11 cellular contexts compared by ENCODE assay signal in the genomic region with DNA sequence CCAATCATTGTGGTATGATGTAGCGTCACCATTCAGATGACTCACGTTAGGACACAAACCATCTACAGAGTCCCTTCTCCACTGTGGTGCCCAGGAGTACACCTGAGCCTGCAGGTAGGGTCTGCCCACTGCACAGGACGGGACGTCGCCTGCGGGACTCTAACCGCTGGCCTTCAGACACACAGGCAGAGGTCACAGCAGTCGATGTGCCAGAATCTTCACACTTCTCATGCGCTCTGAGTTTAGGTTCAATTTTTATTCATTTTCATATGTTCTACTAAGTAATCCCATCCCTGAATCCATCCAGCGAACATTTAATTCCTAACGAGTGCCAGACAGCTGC.
DNase-seq lines count a peak whose midpoint lies in the region; ATAC-seq, FAIRE-seq and TF ChIP-seq lines count a peak whose summit lies in the region.
"Had no signal": no experiment of that assay in that cellular context is flagged by ENCODE, and none has a peak within 500 bp of the region (broad histone marks: within the 10 kb centered on the region; RNA-seq: fewer than 3 reads in every experiment).

No MANE protein-coding gene starts in this region.

- H3K14ac ChIP-seq in H1 (ENCODE audit: insufficient read length), result no peak overlapping the region

- H2BK20ac ChIP-seq in H1 (ENCODE audit: low read length), result no peak overlapping the region

- no peak overlapping the region for H4K5ac ChIP-seq in H1 (ENCODE audit: insufficient read length, low read depth, low read length)

- no peak overlapping the region for H3K4me3 ChIP-seq in CD4-positive, alpha-beta memory T cell (ENCODE audit: low read length in 2 of 2)
- peak overlapping the region in 2 of 4 experiments; percentile 15 to 27; a peak in 2 of 8 replicates for H3K4me3 ChIP-seq in H1 (ENCODE audit: extremely low read depth in 1 of 4, insufficient read depth in 2 of 4, low read depth in 3 of 4, low read length in 4 of 4)
- no peak overlapping the region for H3K4me3 ChIP-seq in parathyroid adenoma (ENCODE audit: low read depth, low read length)
- H3K4me3 ChIP-seq: MG63 had no signal

- H2BK5ac ChIP-seq in H1 (ENCODE audit: low read depth, low read length), result no peak overlapping the region

- peak overlapping the region; percentile 56 for H4K91ac ChIP-seq in H1 (replicated peaks; ENCODE audit: insufficient read length, low read length)

- H3K27ac ChIP-seq in CD4-positive, alpha-beta memory T cell (ENCODE audit: low read depth, low read length), result no peak overlapping the region
- H3K27ac ChIP-seq in H1 (ENCODE audit: low read depth, low read length) (no peak overlapping the region), parathyroid adenoma (peak overlapping the region; percentile 26)

- no peaks in the 10 kb centered on the region for H3K27me3 ChIP-seq in CD4-positive, alpha-beta memory T cell (ENCODE audit: insufficient read depth, low read length)
- peaks cover 0 to 25% (median 19%) of the 10 kb centered on the region in 4 experiments; a peak in 6 of 7 replicates for H3K27me3 ChIP-seq in H1 (replicated peaks in 1 of 4; ENCODE audit: control insufficient read depth in 3 of 4, extremely low read depth in 1 of 4, insufficient read depth in 3 of 4, low read length in 3 of 4)
- no peaks in the 10 kb centered on the region for H3K27me3 ChIP-seq in parathyroid adenoma (ENCODE audit: control insufficient read depth, insufficient read depth, low read length)
- H3K27me3 ChIP-seq: MG63 had no signal

- peaks cover 2% of the 10 kb centered on the region; the same call in 1 of the 2 replicates for H3K23me2 ChIP-seq in H1 (ENCODE audit: low read depth, low read length)

- no peaks in the 10 kb centered on the region for H3K4me1 ChIP-seq in CD4-positive, alpha-beta memory T cell (ENCODE audit: insufficient read depth, low read length)
- H3K4me1 ChIP-seq in H1 (replicated peaks in 1 of 4; ENCODE audit: control insufficient read depth in 3 of 4, insufficient read depth in 4 of 4, low read length in 3 of 4), result peaks cover 0 to 10% (median 6%) of the 10 kb centered on the region in 4 experiments; a peak in 6 of 7 replicates
- peaks cover 45% of the 10 kb centered on the region for H3K4me1 ChIP-seq in parathyroid adenoma

- H3K4me1 Mint-ChIP-seq in CD4-positive, alpha-beta memory T cell, result peaks cover 7 to 13% (median 8%) of the 10 kb centered on the region in 4 donors
- peaks cover 5 to 6% (median 5%) of the 10 kb centered on the region in 3 donors for H3K4me1 Mint-ChIP-seq in IgD-negative memory B cell

- H3K27me3 Mint-ChIP-seq in CD4-positive, alpha-beta memory T cell, result peaks cover 9 to 14% of the 10 kb centered on the region in 2 donors
- H3K27me3 Mint-ChIP-seq in IgD-negative memory B cell, result peaks cover 14% of the 10 kb centered on the region

- H3K9me3 Mint-ChIP-seq in CD4-positive, alpha-beta memory T cell, result peaks cover 0 to 4% (median 0%) of the 10 kb centered on the region in 8 donors
- peaks cover 0 to 2% (median 0%) of the 10 kb centered on the region in 3 donors for H3K9me3 Mint-ChIP-seq in IgD-negative memory B cell
- H3K9me3 Mint-ChIP-seq: T-helper 2 cell treated with Interferon-gamma antibody and Interleukin-4, amounts not matched to agents 5 μg/mL and 100 μg/mL, for 36 hours had no signal

- no peak overlapping the region for H3K18ac ChIP-seq in H1 (ENCODE audit: extremely low read depth, low read length)

- H3K79me2 ChIP-seq in H1 (ENCODE audit: control insufficient read depth in 1 of 2, insufficient read depth in 2 of 2, low read length in 2 of 2) (no peaks in the 10 kb centered on the region), parathyroid adenoma (no peaks in the 10 kb centered on the region)

- peak overlapping the region in 3 of 7 donors; percentile 5 to 87 (median 63) for H3K27ac Mint-ChIP-seq in CD4-positive, alpha-beta memory T cell
- H3K27ac Mint-ChIP-seq in IgD-negative memory B cell, result no peak overlapping the region

- FAIRE-seq in H1 (lab: Jason Lieb, UNC), result no peak
- no peak for FAIRE-seq in RCC 7860 (lab: Jason Lieb, UNC)

- H3K9me3 ChIP-seq in CD4-positive, alpha-beta memory T cell (ENCODE audit: control insufficient read depth in 1 of 2, low read length in 2 of 2), result no peaks in the 10 kb centered on the region
- H3K9me3 ChIP-seq in H1 (ENCODE audit: insufficient read depth in 2 of 2, low read depth in 1 of 2, low read length in 1 of 2) (no peaks in the 10 kb centered on the region), parathyroid adenoma (ENCODE audit: control insufficient read depth, low read length) (no peaks in the 10 kb centered on the region)
- H3K9me3 ChIP-seq: MG63 had no signal

- CTCF ChIA-PET in CD4-positive, alpha-beta memory T cell (lab: Charles Lee; ENCODE audit: partially characterized antibody), result interaction anchor here (1.2 to 1.9 kb wide), 4 partner anchors 621 to 641 kb away, joined by 3 to 9 read pairs (median 6); no protein-coding TSS in a partner anchor
- CTCF ChIA-PET in H1 (lab: Charles Lee; ENCODE audit: partially characterized antibody), result interaction anchor here (0.5 to 3.2 kb wide), 29 partner anchors 10 to 641 kb away, joined by 3 to 11 read pairs (median 4); no protein-coding TSS in a partner anchor

- no peak overlapping the region for H2BK15ac ChIP-seq in H1 (ENCODE audit: low read length)

- H4K8ac ChIP-seq in H1 (ENCODE audit: extremely low read depth, insufficient read depth, low read length), result no peak overlapping the region

- no peak for DNase-seq in CD4-positive, alpha-beta memory T cell
- DNase-seq in H1 (ENCODE audit: low read depth in 1 of 2, low spot score in 2 of 2), result no peak
- no peak for DNase-seq in ACHN
- no peak for DNase-seq in RCC 7860 (ENCODE audit: low spot score)
- no peak for DNase-seq in NOMO-1 (lab: John Stamatoyannopoulos, UW; ENCODE audit: unreplicated experiment in 2 of 2)
- DNase-seq: AML-193 had no signal

- in situ Hi-C loops in ACHN (cut with HindIII; ENCODE audit: low pct_ligation_motif_present, low pct_unique_long_range_greater_than_20kb, low sequenced_read_pairs), result no loop called here

- TF ChIP-seq EP300 in H1 (IDR thresholded peaks at IDR 0.05; ENCODE audit: borderline replicate concordance in 1 of 2, low read depth in 2 of 2, low read length in 2 of 2), result no peak

- WGBS in H1 (ENCODE audit: extremely low coverage in 1 of 2, insufficient coverage in 1 of 2, insufficient read length in 1 of 2, insufficient replicate concordance in 2 of 2, low coverage in 1 of 2, low lambda C conversion rate in 2 of 2, missing lambda C conversion rate in 1 of 2), 2 experiments, result 89% methylated on average over 11 of the region's 11 CpGs; no CpG with 5 or more reads in 1 of the 2 experiments

- no peak overlapping the region for H2AK5ac ChIP-seq in H1 (ENCODE audit: low read depth, low read length)

- H3K4me3 Mint-ChIP-seq in CD4-positive, alpha-beta memory T cell, result peak overlapping the region in 6 of 8 donors; percentile 17 to 60 (median 28)
- peak overlapping the region in 3 of 4 donors; percentile 13 to 65 (median 32) for H3K4me3 Mint-ChIP-seq in IgD-negative memory B cell
- H3K4me3 Mint-ChIP-seq: T-helper 2 cell treated with Interferon-gamma antibody and Interleukin-4, amounts not matched to agents 5 μg/mL and 100 μg/mL, for 36 hours had no signal

- intact Hi-C loops in CD4-positive, alpha-beta memory T cell (cut with micrococcal nuclease), result loop anchor here (1.0 kb wide), 1 partner anchor 621 kb away; no protein-coding TSS in a partner anchor

- H3K23ac ChIP-seq in H1 (ENCODE audit: insufficient read length), result no peak overlapping the region

- H3K36me3 Mint-ChIP-seq in CD4-positive, alpha-beta memory T cell, result no peaks in the 10 kb centered on the region
- H3K36me3 Mint-ChIP-seq in IgD-negative memory B cell, result peaks cover 2% of the 10 kb centered on the region

- H3K4me2 ChIP-seq in H1 (ENCODE audit: insufficient read depth in 1 of 2, low read depth in 2 of 2, low read length in 2 of 2) (peak overlapping the region; percentile 40 to 67; a peak in 3 of 4 replicates), parathyroid adenoma (ENCODE audit: low read length) (no peak overlapping the region)

- no peak for TF ChIP-seq POLR2A in H1 (IDR thresholded peaks at IDR 0.05; ENCODE audit: control extremely low read depth in 1 of 2, low read depth in 2 of 2, low read length in 2 of 2)

- TF ChIP-seq RAD21 in H1 (IDR thresholded peaks at IDR 0.05 in 1 of 2, conservative IDR thresholded peaks at IDR 0.05 in 1 of 2; ENCODE audit: low read depth in 2 of 2, low read length in 2 of 2), result no peak

- H3K36me3 ChIP-seq in CD4-positive, alpha-beta memory T cell (ENCODE audit: insufficient read depth, low read length), result no peaks in the 10 kb centered on the region
- no peaks in the 10 kb centered on the region for H3K36me3 ChIP-seq in H1 (ENCODE audit: control insufficient read depth in 2 of 4, insufficient read depth in 4 of 4, low read length in 3 of 4)
- no peaks in the 10 kb centered on the region for H3K36me3 ChIP-seq in parathyroid adenoma (ENCODE audit: control insufficient read depth, insufficient read depth, low read length)
- H3K36me3 ChIP-seq: MG63 had no signal

- no peak for ATAC-seq in GM21825 (IDR thresholded peaks at IDR 0.05; ENCODE audit: unreplicated experiment)

- H3K4ac ChIP-seq in H1 (replicated peaks; ENCODE audit: insufficient read length, low read depth, low read length), result no peak overlapping the region

- H3K79me1 ChIP-seq in H1 (ENCODE audit: low read depth, low read length), result no peaks in the 10 kb centered on the region

- H2AFZ ChIP-seq in H1 (ENCODE audit: low read length) (peak overlapping the region; percentile 93; the same call in 1 of the 2 replicates), parathyroid adenoma (peak overlapping the region; percentile 86)

- no peak overlapping the region for H3K9ac ChIP-seq in H1 (replicated peaks in 1 of 4; ENCODE audit: extremely low read depth in 1 of 4, low read depth in 3 of 4, low read length in 3 of 4)
- H3K9ac ChIP-seq in parathyroid adenoma, result no peak overlapping the region

- POLR2A ChIA-PET in CD4-positive, alpha-beta memory T cell (lab: Charles Lee; ENCODE audit: partially characterized antibody), result interaction anchor here (1.6 kb wide), 1 partner anchor 622 kb away, joined by 5 read pairs; no protein-coding TSS in a partner anchor
- POLR2A ChIA-PET in H1 (lab: Charles Lee; ENCODE audit: partially characterized antibody), result interaction anchor here (0.8 to 1.4 kb wide), 5 partner anchors 40 to 554 kb away, joined by 3 to 4 read pairs (median 3); partner anchors contain the start of gene CXCL12

- no peaks in the 10 kb centered on the region for H4K20me1 ChIP-seq in H1 (replicated peaks in 1 of 2; ENCODE audit: control insufficient read depth in 1 of 2, insufficient read depth in 2 of 2, low read length in 2 of 2)

- no peak overlapping the region for H2BK120ac ChIP-seq in H1 (replicated peaks; ENCODE audit: low read depth, low read length)

- 0 out of 2 replicates have a peak overlapping the region, but pooled peaks have one; percentile 6 for H2BK12ac ChIP-seq in H1 (ENCODE audit: low read depth, low read length)

- no peak overlapping the region for H3K56ac ChIP-seq in H1 (replicated peaks; ENCODE audit: insufficient read length, low read depth, low read length)

- TF ChIP-seq CTCF in H1 (IDR thresholded peaks at IDR 0.05; ENCODE audit: control extremely low read depth in 1 of 3, insufficient read depth in 1 of 3, low read depth in 1 of 3, low read length in 3 of 3) (no peak), parathyroid adenoma (IDR thresholded peaks at IDR 0.05) (no peak)

TF ChIP-seq in H1, 55 proteins besides CTCF, POLR2A, EP300 and RAD21 (continues in another document):
- TF ChIP-seq CHD2 (IDR thresholded peaks at IDR 0.05; ENCODE audit: low read length), result no peak
- TF ChIP-seq SP4 (IDR thresholded peaks at IDR 0.05; ENCODE audit: low read length), result no peak
